ENCODE assay signal across 23 cellular contexts in genomic region chr2:212083492-212083891, GRCh38.
"Had no signal": no experiment of that assay in that cellular context is flagged by ENCODE, and none has a peak within 500 bp of the region (broad histone marks: within the 10 kb centered on the region; RNA-seq: fewer than 3 reads in every experiment).

No MANE protein-coding gene starts in this region.

- H3K4me3 ChIP-seq: MG63, PC-9, SJCRH30, SK-N-MC had no signal

- H3K27me3 ChIP-seq: MG63, SJCRH30 had no signal

- H3K27ac ChIP-seq: PC-9, RWPE1, SJCRH30, SK-N-MC had no signal

- H3K9me3 ChIP-seq: MG63, SJCRH30 had no signal

- ATAC-seq: Panc1, Right ventricle myocardium inferior, SK-N-SH treated with all-trans-retinoic acid at 6 μM for 48 hours, T-cell had no signal

- DNase-seq: Kasumi-1, KG1, MG63, NCI-H1048, NCI-H1694, NCI-H2029 treated with DMSO at 0.1 percent for 48 hours, NCI-H2081 treated with DMSO at 0.1 percent for 48 hours, NCI-H2107, NCI-H2171, NCI-H226, NCI-H446 treated with DMSO at 0.1 percent for 48 hours, NCI-H524, NCI-H69, NCI-H82, PC-9, SIG-M5, SJCRH30, T-cell had no signal

- H2AFZ ChIP-seq: PC-9 had no signal

- H3K4me1 ChIP-seq: SJCRH30 had no signal

- H3K36me3 ChIP-seq: MG63, SJCRH30 had no signal

- H3K4me2 ChIP-seq: PC-9 had no signal
